ENCODE assay signal across 1 cellular context in the genomic region with DNA sequence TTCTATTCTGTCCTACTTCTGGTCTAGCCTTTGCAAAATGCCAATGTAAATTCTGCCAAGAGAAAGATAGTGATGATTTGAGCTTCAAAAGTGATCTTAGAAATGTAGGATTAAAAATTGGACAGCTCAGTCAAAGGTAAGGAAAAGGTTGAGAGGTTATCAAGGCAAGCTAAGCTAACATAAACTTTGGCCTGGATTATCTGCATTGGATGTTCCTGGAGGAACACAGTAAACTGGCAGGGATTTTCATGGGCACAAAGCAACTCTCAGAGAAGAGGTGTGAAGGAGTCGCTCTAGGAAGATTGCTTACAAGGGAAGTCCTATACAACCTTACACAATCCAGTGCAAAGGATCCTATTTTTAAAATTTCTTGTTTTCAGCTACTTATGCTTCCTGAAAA.
TF ChIP-seq lines count a peak whose summit lies in the region.

No MANE protein-coding gene starts in this region.

TF ChIP-seq in HepG2, 621 proteins besides CTCF, POLR2A, EP300 and RAD21 (continued from another document and continues in another):
- TF ChIP-seq, protein P1, sequence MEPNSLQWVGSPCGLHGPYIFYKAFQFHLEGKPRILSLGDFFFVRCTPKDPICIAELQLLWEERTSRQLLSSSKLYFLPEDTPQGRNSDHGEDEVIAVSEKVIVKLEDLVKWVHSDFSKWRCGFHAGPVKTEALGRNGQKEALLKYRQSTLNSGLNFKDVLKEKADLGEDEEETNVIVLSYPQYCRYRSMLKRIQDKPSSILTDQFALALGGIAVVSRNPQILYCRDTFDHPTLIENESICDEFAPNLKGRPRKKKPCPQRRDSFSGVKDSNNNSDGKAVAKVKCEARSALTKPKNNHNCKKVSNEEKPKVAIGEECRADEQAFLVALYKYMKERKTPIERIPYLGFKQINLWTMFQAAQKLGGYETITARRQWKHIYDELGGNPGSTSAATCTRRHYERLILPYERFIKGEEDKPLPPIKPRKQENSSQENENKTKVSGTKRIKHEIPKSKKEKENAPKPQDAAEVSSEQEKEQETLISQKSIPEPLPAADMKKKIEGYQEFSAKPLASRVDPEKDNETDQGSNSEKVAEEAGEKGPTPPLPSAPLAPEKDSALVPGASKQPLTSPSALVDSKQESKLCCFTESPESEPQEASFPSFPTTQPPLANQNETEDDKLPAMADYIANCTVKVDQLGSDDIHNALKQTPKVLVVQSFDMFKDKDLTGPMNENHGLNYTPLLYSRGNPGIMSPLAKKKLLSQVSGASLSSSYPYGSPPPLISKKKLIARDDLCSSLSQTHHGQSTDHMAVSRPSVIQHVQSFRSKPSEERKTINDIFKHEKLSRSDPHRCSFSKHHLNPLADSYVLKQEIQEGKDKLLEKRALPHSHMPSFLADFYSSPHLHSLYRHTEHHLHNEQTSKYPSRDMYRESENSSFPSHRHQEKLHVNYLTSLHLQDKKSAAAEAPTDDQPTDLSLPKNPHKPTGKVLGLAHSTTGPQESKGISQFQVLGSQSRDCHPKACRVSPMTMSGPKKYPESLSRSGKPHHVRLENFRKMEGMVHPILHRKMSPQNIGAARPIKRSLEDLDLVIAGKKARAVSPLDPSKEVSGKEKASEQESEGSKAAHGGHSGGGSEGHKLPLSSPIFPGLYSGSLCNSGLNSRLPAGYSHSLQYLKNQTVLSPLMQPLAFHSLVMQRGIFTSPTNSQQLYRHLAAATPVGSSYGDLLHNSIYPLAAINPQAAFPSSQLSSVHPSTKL (CRISPR knock-in tag; IDR thresholded peaks at IDR 0.05): peak; percentile 38; the same call in 1 of the 2 replicates
- TF ChIP-seq ZNF670 (CRISPR knock-in tag; IDR thresholded peaks at IDR 0.05; ENCODE audit: borderline replicate concordance) (no peak), GFI1 (CRISPR knock-in tag; IDR thresholded peaks at IDR 0.05; ENCODE audit: borderline replicate concordance) (peak; percentile 54; the same call in 1 of the 2 replicates), TBX2 (CRISPR knock-in tag; IDR thresholded peaks at IDR 0.05; ENCODE audit: borderline replicate concordance) (no peak), SP2 (CRISPR knock-in tag; IDR thresholded peaks at IDR 0.05) (no peak), NFYC (CRISPR knock-in tag; IDR thresholded peaks at IDR 0.05) (no peak), MXI1 (IDR thresholded peaks at IDR 0.05; ENCODE audit: borderline replicate concordance, low read depth, low read length) (no peak), RFXAP (CRISPR knock-in tag; IDR thresholded peaks at IDR 0.05; ENCODE audit: borderline replicate concordance) (no peak), ZBTB3 (CRISPR knock-in tag; IDR thresholded peaks at IDR 0.05; ENCODE audit: borderline replicate concordance, low read depth) (no peak), ZBTB1 (CRISPR knock-in tag; IDR thresholded peaks at IDR 0.05; ENCODE audit: borderline replicate concordance) (no peak), RARA (CRISPR knock-in tag; IDR thresholded peaks at IDR 0.05) (peak; percentile 72), HMG20A (CRISPR knock-in tag; IDR thresholded peaks at IDR 0.05; ENCODE audit: borderline replicate concordance) (peak; percentile 39; the same call in 1 of the 2 replicates), FOXA3 (CRISPR knock-in tag; IDR thresholded peaks at IDR 0.05) (peak; percentile 41; the same call in 1 of the 2 replicates), ZSCAN12 (CRISPR knock-in tag; IDR thresholded peaks at IDR 0.05) (no peak), AGO2 (optimal IDR thresholded peaks at IDR 0.05; ENCODE audit: low read depth, low read length) (no peak), PAX8 (CRISPR knock-in tag; IDR thresholded peaks at IDR 0.05; ENCODE audit: borderline replicate concordance) (no peak), SSRP1 (CRISPR knock-in tag; IDR thresholded peaks at IDR 0.05) (no peak), CBX5 (CRISPR knock-in tag; IDR thresholded peaks at IDR 0.05; ENCODE audit: borderline replicate concordance) (no peak), CCDC6 (CRISPR knock-in tag; IDR thresholded peaks at IDR 0.05) (no peak), WIZ (CRISPR knock-in tag; IDR thresholded peaks at IDR 0.05) (no peak), NFIB (CRISPR knock-in tag; IDR thresholded peaks at IDR 0.05; ENCODE audit: borderline replicate concordance) (no peak), SOX6 (IDR thresholded peaks at IDR 0.05) (no peak), SOX6 (CRISPR knock-in tag; IDR thresholded peaks at IDR 0.05) (0 out of 2 replicates have a peak, but pooled peaks have one; percentile 28), ZNF549 (CRISPR knock-in tag; IDR thresholded peaks at IDR 0.05) (no peak), ZNF567 (CRISPR knock-in tag; IDR thresholded peaks at IDR 0.05; ENCODE audit: borderline replicate concordance) (no peak), RELA (CRISPR knock-in tag; IDR thresholded peaks at IDR 0.05) (no peak), NCOA2 (CRISPR knock-in tag; IDR thresholded peaks at IDR 0.05) (0 out of 2 replicates have a peak, but pooled peaks have one; percentile 10), ZNF251 (CRISPR knock-in tag; IDR thresholded peaks at IDR 0.05) (no peak), SOX5 (CRISPR knock-in tag; IDR thresholded peaks at IDR 0.05; ENCODE audit: borderline replicate concordance) (0 out of 2 replicates have a peak, but pooled peaks have one; percentile 13), HNRNPL (IDR thresholded peaks at IDR 0.05; ENCODE audit: low read depth, low read length) (no peak), HNF4A (CRISPR knock-in tag; IDR thresholded peaks at IDR 0.05) (peak; percentile 72), ZNF7 (CRISPR knock-in tag; IDR thresholded peaks at IDR 0.05) (no peak), TRIM24 (CRISPR knock-in tag; IDR thresholded peaks at IDR 0.05) (no peak), HIVEP1 (CRISPR knock-in tag; IDR thresholded peaks at IDR 0.05) (no peak)
- TF ChIP-seq, protein P2, sequence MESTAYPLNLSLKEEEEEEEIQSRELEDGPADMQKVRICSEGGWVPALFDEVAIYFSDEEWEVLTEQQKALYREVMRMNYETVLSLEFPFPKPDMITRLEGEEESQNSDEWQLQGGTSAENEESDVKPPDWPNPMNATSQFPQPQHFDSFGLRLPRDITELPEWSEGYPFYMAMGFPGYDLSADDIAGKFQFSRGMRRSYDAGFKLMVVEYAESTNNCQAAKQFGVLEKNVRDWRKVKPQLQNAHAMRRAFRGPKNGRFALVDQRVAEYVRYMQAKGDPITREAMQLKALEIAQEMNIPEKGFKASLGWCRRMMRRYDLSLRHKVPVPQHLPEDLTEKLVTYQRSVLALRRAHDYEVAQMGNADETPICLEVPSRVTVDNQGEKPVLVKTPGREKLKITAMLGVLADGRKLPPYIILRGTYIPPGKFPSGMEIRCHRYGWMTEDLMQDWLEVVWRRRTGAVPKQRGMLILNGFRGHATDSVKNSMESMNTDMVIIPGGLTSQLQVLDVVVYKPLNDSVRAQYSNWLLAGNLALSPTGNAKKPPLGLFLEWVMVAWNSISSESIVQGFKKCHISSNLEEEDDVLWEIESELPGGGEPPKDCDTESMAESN (CRISPR knock-in tag; conservative IDR thresholded peaks at IDR 0.05): no peak
- TF ChIP-seq, protein P3, sequence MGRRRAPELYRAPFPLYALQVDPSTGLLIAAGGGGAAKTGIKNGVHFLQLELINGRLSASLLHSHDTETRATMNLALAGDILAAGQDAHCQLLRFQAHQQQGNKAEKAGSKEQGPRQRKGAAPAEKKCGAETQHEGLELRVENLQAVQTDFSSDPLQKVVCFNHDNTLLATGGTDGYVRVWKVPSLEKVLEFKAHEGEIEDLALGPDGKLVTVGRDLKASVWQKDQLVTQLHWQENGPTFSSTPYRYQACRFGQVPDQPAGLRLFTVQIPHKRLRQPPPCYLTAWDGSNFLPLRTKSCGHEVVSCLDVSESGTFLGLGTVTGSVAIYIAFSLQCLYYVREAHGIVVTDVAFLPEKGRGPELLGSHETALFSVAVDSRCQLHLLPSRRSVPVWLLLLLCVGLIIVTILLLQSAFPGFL (CRISPR knock-in tag; IDR thresholded peaks at IDR 0.05): no peak
- TF ChIP-seq, protein P4, sequence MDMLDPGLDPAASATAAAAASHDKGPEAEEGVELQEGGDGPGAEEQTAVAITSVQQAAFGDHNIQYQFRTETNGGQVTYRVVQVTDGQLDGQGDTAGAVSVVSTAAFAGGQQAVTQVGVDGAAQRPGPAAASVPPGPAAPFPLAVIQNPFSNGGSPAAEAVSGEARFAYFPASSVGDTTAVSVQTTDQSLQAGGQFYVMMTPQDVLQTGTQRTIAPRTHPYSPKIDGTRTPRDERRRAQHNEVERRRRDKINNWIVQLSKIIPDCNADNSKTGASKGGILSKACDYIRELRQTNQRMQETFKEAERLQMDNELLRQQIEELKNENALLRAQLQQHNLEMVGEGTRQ (IDR thresholded peaks at IDR 0.05; ENCODE audit: low read depth, low read length): no peak
- TF ChIP-seq, protein P4 (CRISPR knock-in tag; IDR thresholded peaks at IDR 0.05; ENCODE audit: borderline replicate concordance): no peak
- TF ChIP-seq, protein P5, sequence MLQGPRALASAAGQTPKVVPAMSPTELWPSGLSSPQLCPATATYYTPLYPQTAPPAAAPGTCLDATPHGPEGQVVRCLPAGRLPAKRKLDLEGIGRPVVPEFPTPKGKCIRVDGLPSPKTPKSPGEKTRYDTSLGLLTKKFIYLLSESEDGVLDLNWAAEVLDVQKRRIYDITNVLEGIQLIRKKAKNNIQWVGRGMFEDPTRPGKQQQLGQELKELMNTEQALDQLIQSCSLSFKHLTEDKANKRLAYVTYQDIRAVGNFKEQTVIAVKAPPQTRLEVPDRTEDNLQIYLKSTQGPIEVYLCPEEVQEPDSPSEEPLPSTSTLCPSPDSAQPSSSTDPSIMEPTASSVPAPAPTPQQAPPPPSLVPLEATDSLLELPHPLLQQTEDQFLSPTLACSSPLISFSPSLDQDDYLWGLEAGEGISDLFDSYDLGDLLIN (CRISPR knock-in tag; IDR thresholded peaks at IDR 0.05; ENCODE audit: borderline replicate concordance): no peak
- TF ChIP-seq, protein P6, sequence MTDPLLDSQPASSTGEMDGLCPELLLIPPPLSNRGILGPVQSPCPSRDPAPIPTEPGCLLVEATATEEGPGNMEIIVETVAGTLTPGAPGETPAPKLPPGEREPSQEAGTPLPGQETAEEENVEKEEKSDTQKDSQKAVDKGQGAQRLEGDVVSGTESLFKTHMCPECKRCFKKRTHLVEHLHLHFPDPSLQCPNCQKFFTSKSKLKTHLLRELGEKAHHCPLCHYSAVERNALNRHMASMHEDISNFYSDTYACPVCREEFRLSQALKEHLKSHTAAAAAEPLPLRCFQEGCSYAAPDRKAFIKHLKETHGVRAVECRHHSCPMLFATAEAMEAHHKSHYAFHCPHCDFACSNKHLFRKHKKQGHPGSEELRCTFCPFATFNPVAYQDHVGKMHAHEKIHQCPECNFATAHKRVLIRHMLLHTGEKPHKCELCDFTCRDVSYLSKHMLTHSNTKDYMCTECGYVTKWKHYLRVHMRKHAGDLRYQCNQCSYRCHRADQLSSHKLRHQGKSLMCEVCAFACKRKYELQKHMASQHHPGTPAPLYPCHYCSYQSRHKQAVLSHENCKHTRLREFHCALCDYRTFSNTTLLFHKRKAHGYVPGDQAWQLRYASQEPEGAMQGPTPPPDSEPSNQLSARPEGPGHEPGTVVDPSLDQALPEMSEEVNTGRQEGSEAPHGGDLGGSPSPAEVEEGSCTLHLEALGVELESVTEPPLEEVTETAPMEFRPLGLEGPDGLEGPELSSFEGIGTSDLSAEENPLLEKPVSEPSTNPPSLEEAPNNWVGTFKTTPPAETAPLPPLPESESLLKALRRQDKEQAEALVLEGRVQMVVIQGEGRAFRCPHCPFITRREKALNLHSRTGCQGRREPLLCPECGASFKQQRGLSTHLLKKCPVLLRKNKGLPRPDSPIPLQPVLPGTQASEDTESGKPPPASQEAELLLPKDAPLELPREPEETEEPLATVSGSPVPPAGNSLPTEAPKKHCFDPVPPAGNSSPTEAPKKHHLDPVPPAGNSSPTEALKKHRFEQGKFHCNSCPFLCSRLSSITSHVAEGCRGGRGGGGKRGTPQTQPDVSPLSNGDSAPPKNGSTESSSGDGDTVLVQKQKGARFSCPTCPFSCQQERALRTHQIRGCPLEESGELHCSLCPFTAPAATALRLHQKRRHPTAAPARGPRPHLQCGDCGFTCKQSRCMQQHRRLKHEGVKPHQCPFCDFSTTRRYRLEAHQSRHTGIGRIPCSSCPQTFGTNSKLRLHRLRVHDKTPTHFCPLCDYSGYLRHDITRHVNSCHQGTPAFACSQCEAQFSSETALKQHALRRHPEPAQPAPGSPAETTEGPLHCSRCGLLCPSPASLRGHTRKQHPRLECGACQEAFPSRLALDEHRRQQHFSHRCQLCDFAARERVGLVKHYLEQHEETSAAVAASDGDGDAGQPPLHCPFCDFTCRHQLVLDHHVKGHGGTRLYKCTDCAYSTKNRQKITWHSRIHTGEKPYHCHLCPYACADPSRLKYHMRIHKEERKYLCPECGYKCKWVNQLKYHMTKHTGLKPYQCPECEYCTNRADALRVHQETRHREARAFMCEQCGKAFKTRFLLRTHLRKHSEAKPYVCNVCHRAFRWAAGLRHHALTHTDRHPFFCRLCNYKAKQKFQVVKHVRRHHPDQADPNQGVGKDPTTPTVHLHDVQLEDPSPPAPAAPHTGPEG (CRISPR knock-in tag; IDR thresholded peaks at IDR 0.05): no peak
- TF ChIP-seq, protein P7, sequence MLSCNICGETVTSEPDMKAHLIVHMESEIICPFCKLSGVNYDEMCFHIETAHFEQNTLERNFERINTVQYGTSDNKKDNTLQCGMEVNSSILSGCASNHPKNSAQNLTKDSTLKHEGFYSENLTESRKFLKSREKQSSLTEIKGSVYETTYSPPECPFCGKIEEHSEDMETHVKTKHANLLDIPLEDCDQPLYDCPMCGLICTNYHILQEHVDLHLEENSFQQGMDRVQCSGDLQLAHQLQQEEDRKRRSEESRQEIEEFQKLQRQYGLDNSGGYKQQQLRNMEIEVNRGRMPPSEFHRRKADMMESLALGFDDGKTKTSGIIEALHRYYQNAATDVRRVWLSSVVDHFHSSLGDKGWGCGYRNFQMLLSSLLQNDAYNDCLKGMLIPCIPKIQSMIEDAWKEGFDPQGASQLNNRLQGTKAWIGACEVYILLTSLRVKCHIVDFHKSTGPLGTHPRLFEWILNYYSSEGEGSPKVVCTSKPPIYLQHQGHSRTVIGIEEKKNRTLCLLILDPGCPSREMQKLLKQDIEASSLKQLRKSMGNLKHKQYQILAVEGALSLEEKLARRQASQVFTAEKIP (CRISPR knock-in tag; IDR thresholded peaks at IDR 0.05; ENCODE audit: borderline replicate concordance): no peak
- TF ChIP-seq, protein P8, sequence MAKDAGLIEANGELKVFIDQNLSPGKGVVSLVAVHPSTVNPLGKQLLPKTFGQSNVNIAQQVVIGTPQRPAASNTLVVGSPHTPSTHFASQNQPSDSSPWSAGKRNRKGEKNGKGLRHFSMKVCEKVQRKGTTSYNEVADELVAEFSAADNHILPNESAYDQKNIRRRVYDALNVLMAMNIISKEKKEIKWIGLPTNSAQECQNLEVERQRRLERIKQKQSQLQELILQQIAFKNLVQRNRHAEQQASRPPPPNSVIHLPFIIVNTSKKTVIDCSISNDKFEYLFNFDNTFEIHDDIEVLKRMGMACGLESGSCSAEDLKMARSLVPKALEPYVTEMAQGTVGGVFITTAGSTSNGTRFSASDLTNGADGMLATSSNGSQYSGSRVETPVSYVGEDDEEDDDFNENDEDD (CRISPR knock-in tag; IDR thresholded peaks at IDR 0.05; ENCODE audit: borderline replicate concordance): no peak
